In the genomic region with DNA sequence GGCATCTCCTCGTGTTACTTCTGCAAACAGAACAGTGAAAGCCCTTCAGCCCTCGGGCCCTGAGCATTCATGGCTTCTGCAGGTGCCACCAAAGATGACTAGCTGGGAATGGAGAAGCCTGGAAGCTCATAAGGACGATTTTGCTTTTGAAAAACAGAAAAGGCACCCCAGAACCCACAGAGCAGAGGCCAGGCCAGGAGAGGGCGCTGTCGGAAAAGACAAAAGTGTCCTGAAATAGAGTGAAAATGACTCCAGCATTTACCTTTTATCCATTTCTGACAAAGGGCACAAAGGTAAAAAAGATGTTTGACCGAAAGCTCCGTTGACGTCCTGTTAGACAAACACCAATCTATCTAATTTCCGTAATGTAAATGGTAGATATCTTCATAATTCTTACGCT, we compare ENCODE assay signal across 9 cellular contexts. TPM values are rescaled to one million over a fixed set of nuclear protein-coding genes. Genes with fewer than 3 reads are reported as not detected.
DNase-seq lines count a peak whose midpoint lies in the region; ATAC-seq, FAIRE-seq and TF ChIP-seq lines count a peak whose summit lies in the region.
"Had no signal": no experiment of that assay in that cellular context is flagged by ENCODE, and none has a peak within 500 bp of the region (broad histone marks: within the 10 kb centered on the region; RNA-seq: fewer than 3 reads in every experiment).

No MANE protein-coding gene starts in this region.

- H3K4me1 ChIP-seq in GM12878 (ENCODE audit: control insufficient read depth, insufficient read depth, low read length) (no peaks in the 10 kb centered on the region), HepG2 (ENCODE audit: insufficient read depth, low read length) (no peaks in the 10 kb centered on the region)

- H3K9ac ChIP-seq in GM12878 (ENCODE audit: control insufficient read depth, insufficient read depth, low read length) (no peak overlapping the region), HepG2 (ENCODE audit: insufficient read depth, low read depth, low read length) (no peak overlapping the region)

- TF ChIP-seq CTCF in GM12878 (IDR thresholded peaks at IDR 0.05 in 2 of 3, conservative IDR thresholded peaks at IDR 0.05 in 1 of 3; ENCODE audit: control insufficient read depth in 2 of 3, extremely low read depth in 1 of 3, insufficient read depth in 1 of 3, low read depth in 3 of 3, low read length in 3 of 3) (peak; percentile 73 to 80 (median 75)), HepG2 (CRISPR knock-in tag; IDR thresholded peaks at IDR 0.05) (peak; percentile 54)

- peak; percentile 62 for FAIRE-seq in GM12878 (lab: Jason Lieb, UNC)
- FAIRE-seq in HepG2 (lab: Jason Lieb, UNC): no peak

- SMC1A ChIA-PET in GM12878 (lab: Charles Lee; ENCODE audit: uncharacterized antibody, unreplicated experiment): interaction anchor here (1.0 to 3.8 kb wide), 9 partner anchors 36 to 262 kb away, joined by 3 to 42 read pairs (median 3); partner anchors contain the start of gene ZNF195

- in situ Hi-C loops in GM12878 (cut with MboI): loop anchor here (10.0 kb wide), 1 partner anchor 64 kb away; no protein-coding TSS in a partner anchor
- in situ Hi-C loops in HepG2 (cut with HindIII; ENCODE audit: extremely low pct_ligation_motif_present, low pct_unique_long_range_greater_than_20kb): no loop called here

- BruUV-seq in GM12878 (replicated peaks; lab: Mats Ljungman, UMichigan) (no TSS peak), HepG2 (replicated peaks; lab: Mats Ljungman, UMichigan) (no TSS peak)

- H2AFZ ChIP-seq in GM12878 (ENCODE audit: control insufficient read depth, low read depth, low read length) (no peak overlapping the region), HepG2 (ENCODE audit: low read length) (no peak overlapping the region)

- H3K4me3 ChIP-seq in GM12878 (no peak overlapping the region), HepG2 (replicated peaks in 1 of 3; ENCODE audit: insufficient read depth in 1 of 3, low read depth in 2 of 3, low read length in 3 of 3) (no peak overlapping the region)

- no peak overlapping the region for H3K27ac ChIP-seq in GM12878 (ENCODE audit: control insufficient read depth, insufficient read depth)
- no peak overlapping the region for H3K27ac ChIP-seq in HepG2 (ENCODE audit: extremely low read length, insufficient read depth, low read length)
- H3K27ac ChIP-seq: neutrophil had no signal

- DNase-seq in CD1c-positive myeloid dendritic cell (ENCODE audit: extremely low spot score): peak; percentile 72
- peak; percentile 88 for DNase-seq in HT-29 (ENCODE audit: low spot score)
- peak; percentile 66 for DNase-seq in T-helper 9 cell
- no peak for DNase-seq in GM12878 (ENCODE audit: low read depth, low spot score)
- DNase-seq in HepG2 (ENCODE audit: low spot score): peak; percentile 28
- peak; percentile 35 to 46 (median 39) for DNase-seq in stimulated activated CD4-positive, alpha-beta T cell treated with anti-CD3 and anti-CD28 coated beads, TNF-alpha, amount 100 ng/mL, for 4 hours (ENCODE audit: low read depth in 3 of 3)

- CTCF ChIA-PET in GM12878 (lab: Yijun Ruan, JAX) (interaction anchor here (0.6 to 3.9 kb wide), 16 partner anchors 9 to 193 kb away, joined by 3 to 109 read pairs (median 4); partner anchors contain the start of gene ZNF195), HepG2 (lab: Yijun Ruan, JAX; ENCODE audit: low intra/inter-chr PET ratio, low total read pairs) (interaction anchor here (1.7 to 2.6 kb wide), 2 partner anchors 68 to 76 kb away, joined by 7 to 30 read pairs; no protein-coding TSS in a partner anchor)

- TF ChIP-seq RAD21 in GM12878 (IDR thresholded peaks at IDR 0.05; ENCODE audit: insufficient read depth, low read depth, low read length) (peak; percentile 87), HepG2 (CRISPR knock-in tag; IDR thresholded peaks at IDR 0.05) (0 out of 2 replicates have a peak, but pooled peaks have one; percentile 47)

- TF ChIP-seq POLR2A in GM12878 (IDR thresholded peaks at IDR 0.05; ENCODE audit: low read depth, low read length) (no peak), HepG2 (IDR thresholded peaks at IDR 0.05; ENCODE audit: insufficient read depth in 1 of 2, low read depth in 2 of 2, low read length in 2 of 2) (no peak)

- intact Hi-C loops in GM12878 (cut with micrococcal nuclease; ENCODE audit: unreplicated experiment): loop anchor here (10.0 kb wide), 1 partner anchor 64 kb away; no protein-coding TSS in a partner anchor
- intact Hi-C loops in HepG2 (cut with micrococcal nuclease; ENCODE audit: unreplicated experiment): loop anchor here (10.0 kb wide), 1 partner anchor 64 kb away; no protein-coding TSS in a partner anchor

- H3K27me3 ChIP-seq in GM12878 (replicated peaks in 1 of 2; ENCODE audit: control insufficient read depth in 2 of 2, insufficient read depth in 2 of 2, low read length in 1 of 2): no peaks in the 10 kb centered on the region
- H3K27me3 ChIP-seq in HepG2 (ENCODE audit: control insufficient read depth in 1 of 2, insufficient read depth in 2 of 2, low read length in 2 of 2): peaks cover 2 to 7% of the 10 kb centered on the region in 2 experiments; a peak in 3 of 5 replicates

- POLR2A ChIA-PET in GM12878 (lab: Charles Lee) (no interaction called here), HepG2 (lab: Yijun Ruan, JAX) (no interaction called here)

- no peak overlapping the region for H3K4me2 ChIP-seq in GM12878 (ENCODE audit: control insufficient read depth, insufficient read depth)
- no peak overlapping the region for H3K4me2 ChIP-seq in HepG2 (ENCODE audit: low read depth, low read length)

- 17% methylated on average over 10 of the region's 10 CpGs for WGBS in GM12878 (ENCODE audit: insufficient coverage, insufficient replicate concordance, low lambda C conversion rate, missing lambda C conversion rate)
- WGBS in HepG2 (ENCODE audit: low lambda C conversion rate): 10% methylated on average over 10 of the region's 10 CpGs

- H4K20me1 ChIP-seq in GM12878 (ENCODE audit: control insufficient read depth, insufficient read depth): no peaks in the 10 kb centered on the region
- H4K20me1 ChIP-seq in HepG2 (ENCODE audit: insufficient read depth, low read length): no peaks in the 10 kb centered on the region

- peak; percentile 76 for ATAC-seq in GM12878
- ATAC-seq in HepG2: peak; percentile 51; the same call in 2 of the 3 replicates
- no peak for ATAC-seq in GM21447 (IDR thresholded peaks at IDR 0.05; ENCODE audit: unreplicated experiment)
- no peak for ATAC-seq in HG02798 (IDR thresholded peaks at IDR 0.05; ENCODE audit: poor library complexity, unreplicated experiment)

- RAD21 ChIA-PET in GM12878 (lab: Charles Lee; ENCODE audit: unreplicated experiment): interaction anchor here (0.9 to 3.2 kb wide), 6 partner anchors 12 to 67 kb away, joined by 3 to 32 read pairs (median 4); partner anchors contain the start of gene ZNF195

- H3K36me3 ChIP-seq in GM12878 (ENCODE audit: control insufficient read depth in 2 of 2, insufficient read depth in 2 of 2, low read length in 1 of 2) (no peaks in the 10 kb centered on the region), HepG2 (replicated peaks in 1 of 2; ENCODE audit: control insufficient read depth in 1 of 2, insufficient read depth in 2 of 2, low read length in 2 of 2) (no peaks in the 10 kb centered on the region)
- H3K36me3 ChIP-seq: neutrophil had no signal

- no peak for TF ChIP-seq EP300 in GM12878 (IDR thresholded peaks at IDR 0.05; ENCODE audit: borderline replicate concordance in 1 of 2, control insufficient read depth in 1 of 2, low read depth in 2 of 2, low read length in 2 of 2)
- no peak for TF ChIP-seq EP300 in HepG2 (IDR thresholded peaks at IDR 0.05; ENCODE audit: low read depth in 2 of 2, low read length in 2 of 2)
- no peak for TF ChIP-seq EP300 in HepG2 (CRISPR knock-in tag; IDR thresholded peaks at IDR 0.05; ENCODE audit: borderline replicate concordance)

- H3K79me2 ChIP-seq in GM12878 (ENCODE audit: control insufficient read depth, insufficient read depth, low read length) (no peaks in the 10 kb centered on the region), HepG2 (ENCODE audit: insufficient read depth, low read length) (no peaks in the 10 kb centered on the region)

- no peaks in the 10 kb centered on the region; the same call in 2 of the 3 replicates for H3K9me3 ChIP-seq in GM12878 (replicated peaks; ENCODE audit: control insufficient read depth, insufficient read depth, low read length)
- H3K9me3 ChIP-seq in HepG2 (ENCODE audit: low read length): no peaks in the 10 kb centered on the region
- H3K9me3 ChIP-seq: neutrophil had no signal

RNA-seq across cellular contexts. Expression of gene ZNF195, which starts 37.6 kb away (rescaled TPM):
- 50.8 and 51.1 TPM in 2 replicates for total RNA-seq in HT-29 (2014; rRNA removed; shearing (Covaris generic))
- total RNA-seq in GM12878 (2013; cell fraction: nucleolus; rRNA removed): 118 and 122 TPM in 2 replicates
- total RNA-seq in GM12878 (2014; rRNA removed): 31.8 and 38.4 TPM in 2 replicates
- 35.9 and 38.8 TPM in 2 replicates for total RNA-seq in GM12878 (2014; rRNA removed; fragmentation: Illumina TruSeq; extraction: Trizol)
- total RNA-seq in GM12878 (2021): 30.4 and 34.6 TPM in 2 replicates
- polyA plus RNA-seq in GM12878 (2011; ENCODE audit: low read depth): 17.4 TPM
- 51.8 and 62.1 TPM in 2 replicates for polyA plus RNA-seq in GM12878 (2011; rRNA removed)
- 28.6 and 31.3 TPM in 2 replicates for polyA plus RNA-seq in GM12878 (2011; cell fraction: cytosol; rRNA removed)
- 36.2 and 43.9 TPM in 2 replicates for polyA plus RNA-seq in GM12878 (2011; cell fraction: nucleus; rRNA removed)
- polyA plus RNA-seq in GM12878 (2012): 17.5 and 18.7 TPM in 2 replicates
- 34.2 and 43.0 TPM in 2 replicates for polyA plus RNA-seq in GM12878 (2014; fragmentation: Illumina TruSeq; extraction: Trizol)
- polyA plus RNA-seq in GM12878 (2014; fragmentation: Nextera tagmentation; extraction: Ambion mirVana): 10 to 100 TPM; 37.3 to 41.6 TPM
- 27.9 and 32.8 TPM in 2 replicates for polyA plus RNA-seq in GM12878 (2014; rRNA removed)
- 10 to 100 TPM; 41.3 to 49.9 TPM for polyA plus RNA-seq in GM12878 (2016; fragmentation: Nextera tagmentation; extraction: Ambion mirVana)
- polyA minus RNA-seq in GM12878 (2011; rRNA and poly(A)+ RNA removed): 39.4 and 42.8 TPM in 2 replicates
- 30.1 and 37.7 TPM in 2 replicates for polyA minus RNA-seq in GM12878 (2011; cell fraction: cytosol; rRNA and poly(A)+ RNA removed)
- 39.8 and 67.5 TPM in 2 replicates for polyA minus RNA-seq in GM12878 (2011; cell fraction: nucleus; rRNA and poly(A)+ RNA removed)
- total RNA-seq in HepG2 (2016; rRNA removed; fragmentation: Illumina TruSeq; extraction: Trizol): 31.4 and 38.0 TPM in 2 replicates
- total RNA-seq in HepG2 (2016; cell fraction: cytosol; rRNA removed; fragmentation: Illumina TruSeq; extraction: Trizol; ENCODE audit: low read depth): 6.4 and 8.5 TPM in 2 replicates
- 30.7 and 39.1 TPM in 2 replicates for total RNA-seq in HepG2 (2016; cell fraction: insoluble cytoplasmic fraction; rRNA removed; fragmentation: Illumina TruSeq; extraction: Trizol)
- 16.1 and 20.2 TPM in 2 replicates for total RNA-seq in HepG2 (2016; cell fraction: membrane; rRNA removed; fragmentation: Illumina TruSeq; extraction: Trizol)
- 54.8 and 59.5 TPM in 2 replicates for total RNA-seq in HepG2 (2016; cell fraction: nucleus; rRNA removed; fragmentation: Illumina TruSeq; extraction: Trizol)
- 12.7 and 17.3 TPM in 2 replicates for polyA plus RNA-seq in HepG2 (2011; rRNA removed)
- polyA plus RNA-seq in HepG2 (2011; cell fraction: cytosol; rRNA removed): 6.8 and 9.5 TPM in 2 replicates
- 15.8 and 17.7 TPM in 2 replicates for polyA plus RNA-seq in HepG2 (2011; cell fraction: nucleus; rRNA removed)
- 11.5 and 12.3 TPM in 2 replicates for polyA plus RNA-seq in HepG2 (2012)
- polyA plus RNA-seq in HepG2 (2016; cell fraction: cytosol; fragmentation: Illumina TruSeq; extraction: Trizol; ENCODE audit: low read depth): 3.2 and 3.6 TPM in 2 replicates
- polyA plus RNA-seq in HepG2 (2016; cell fraction: insoluble cytoplasmic fraction; fragmentation: Illumina TruSeq; extraction: Trizol; ENCODE audit: low read depth): 29.8 and 32.0 TPM in 2 replicates
- polyA plus RNA-seq in HepG2 (2016; cell fraction: membrane; fragmentation: Illumina TruSeq; extraction: Trizol; ENCODE audit: low read depth): 5.8 and 6.2 TPM in 2 replicates
- 78.0 and 83.8 TPM in 2 replicates for polyA plus RNA-seq in HepG2 (2016; cell fraction: nucleus; fragmentation: Illumina TruSeq; extraction: Trizol; ENCODE audit: insufficient read depth, low read depth)
- 24.4 and 56.6 TPM in 2 replicates for polyA minus RNA-seq in HepG2 (2011; rRNA and poly(A)+ RNA removed; ENCODE audit: low replicate concordance)
- 8.7 and 9.2 TPM in 2 replicates for polyA minus RNA-seq in HepG2 (2011; cell fraction: cytosol; rRNA and poly(A)+ RNA removed)
- polyA minus RNA-seq in HepG2 (2011; cell fraction: nucleus; rRNA and poly(A)+ RNA removed): 63.3 and 70.1 TPM in 2 replicates

Comparison
In these comparisons a context has a peak if more than half of its experiments do, and no peak if none do; other contexts are left out.
1. ATAC-seq: peak in GM12878 (single experiment) and HepG2 (single experiment); none in GM21447 (single experiment) and HG02798 (single experiment).